In the genomic region with DNA sequence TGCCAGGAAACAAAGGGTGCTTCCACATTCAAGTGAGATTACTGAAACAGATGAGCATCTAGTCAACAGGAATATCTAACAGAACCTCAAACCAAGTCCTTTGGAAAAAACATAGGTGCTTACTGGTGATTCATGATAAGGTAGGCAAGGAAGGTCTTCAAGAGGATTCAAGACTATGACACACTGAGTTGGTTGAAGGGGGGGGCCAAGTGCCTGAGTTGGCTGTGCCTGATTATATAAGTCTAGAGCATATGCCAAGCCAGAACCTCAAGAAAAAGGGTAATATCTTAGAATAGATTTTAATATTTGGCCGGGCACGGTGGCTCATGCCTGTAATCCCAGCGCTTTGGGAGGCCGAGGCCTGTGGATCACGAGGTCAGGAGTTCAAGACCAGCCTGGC, we compare ENCODE assay signal across 23 cellular contexts.
"Had no signal": no experiment of that assay in that cellular context is flagged by ENCODE, and none has a peak within 500 bp of the region (broad histone marks: within the 10 kb centered on the region; RNA-seq: fewer than 3 reads in every experiment).

No MANE protein-coding gene starts in this region.

- H3K4me1 ChIP-seq: colonic mucosa had no signal

- H3K9me3 Mint-ChIP-seq: dendritic cell treated with granulocyte-macrophage colony-stimulating factor and Interleukin-4, amounts not matched to agents 40 ng/mL and 50 ng/mL, for 4 days; effector memory CD8-positive, alpha-beta T cell; endodermal cell had no signal

- DNase-seq: colonic mucosa; cortex of kidney; dermis blood vessel endothelial cell; dorsolateral prefrontal cortex; effector CD4-positive, alpha-beta T cell; effector CD8-positive, alpha-beta T cell; effector memory CD4-positive, alpha-beta T cell; effector memory CD8-positive, alpha-beta T cell; endodermal cell; erythroblast; esophagus squamous epithelium; foreskin fibroblast; foreskin melanocyte; gastrocnemius medialis; glutamatergic neuron; heart left ventricle; heart right ventricle had no signal

- H3K27me3 ChIP-seq: colonic mucosa, dorsolateral prefrontal cortex, esophagus muscularis mucosa, esophagus squamous epithelium, gastrocnemius medialis, gastroesophageal sphincter, heart left ventricle, heart right ventricle had no signal

- H3K27ac ChIP-seq: colonic mucosa, coronary artery, dorsolateral prefrontal cortex, epithelial cell of prostate, esophagus muscularis mucosa, esophagus squamous epithelium, gastrocnemius medialis, gastroesophageal sphincter, heart left ventricle, heart right ventricle had no signal

- H3K27ac Mint-ChIP-seq: dendritic cell treated with granulocyte-macrophage colony-stimulating factor and Interleukin-4, amounts not matched to agents 40 ng/mL and 50 ng/mL, for 4 days; effector memory CD8-positive, alpha-beta T cell; endodermal cell had no signal

- H3K27me3 Mint-ChIP-seq: dendritic cell treated with granulocyte-macrophage colony-stimulating factor and Interleukin-4, amounts not matched to agents 40 ng/mL and 50 ng/mL, for 4 days; effector memory CD8-positive, alpha-beta T cell had no signal

- ATAC-seq: effector memory CD8-positive, alpha-beta T cell; esophagus mucosa; gastrocnemius medialis; gastroesophageal sphincter; heart left ventricle; heart right ventricle had no signal

- H3K4me3 Mint-ChIP-seq: dendritic cell treated with granulocyte-macrophage colony-stimulating factor and Interleukin-4, amounts not matched to agents 40 ng/mL and 50 ng/mL, for 4 days; effector memory CD8-positive, alpha-beta T cell; endodermal cell had no signal
